Comparison of ENCODE assay signal across 9 cellular contexts in the genomic region with DNA sequence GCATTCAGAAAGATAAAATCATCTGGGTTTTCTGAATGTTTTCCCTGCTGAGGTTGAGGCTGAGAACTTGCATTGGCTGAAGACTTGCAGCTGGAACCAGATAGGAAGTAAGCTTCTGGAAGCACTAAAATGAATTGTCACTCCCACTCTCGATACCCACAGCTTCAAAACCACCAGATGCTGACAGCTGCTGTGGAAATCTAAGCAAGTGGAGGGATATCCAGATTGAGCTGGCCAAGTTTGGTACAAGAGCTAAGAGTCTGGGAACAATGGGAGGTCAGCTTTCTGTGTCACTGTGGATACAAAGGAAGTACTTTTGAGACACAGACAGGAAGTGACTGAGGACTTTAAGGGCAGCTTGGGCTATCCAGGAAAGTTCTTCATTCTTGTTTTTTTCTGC. TPM values are rescaled to one million over a fixed set of nuclear protein-coding genes. Genes with fewer than 3 reads are reported as not detected.
DNase-seq lines count a peak whose midpoint lies in the region; ATAC-seq and TF ChIP-seq lines count a peak whose summit lies in the region.
"Had no signal": no experiment of that assay in that cellular context is flagged by ENCODE, and none has a peak within 500 bp of the region (broad histone marks: within the 10 kb centered on the region; RNA-seq: fewer than 3 reads in every experiment).

No MANE protein-coding gene starts in this region.

- H3K4me1 Mint-ChIP-seq in natural killer cell treated with Interleukin-12 subunit alpha and Interleukin-12 subunit beta and Interleukin-15 and Interleukin-18, amount 100 ng/mL, for 72 hours (ENCODE audit: low read depth in 2 of 2) = peaks cover 37 to 43% of the 10 kb centered on the region in 2 donors

- TF ChIP-seq CTCF in heart left ventricle (IDR thresholded peaks at IDR 0.05) = no peak

- peak overlapping the region in 8 of 12 donors; percentile 31 to 81 (median 66) for H3K27ac ChIP-seq in heart left ventricle

- H3K9me3 Mint-ChIP-seq in natural killer cell treated with Interleukin-12 subunit alpha and Interleukin-12 subunit beta and Interleukin-15 and Interleukin-18, amount 100 ng/mL, for 72 hours = peaks cover 4% of the 10 kb centered on the region

- ATAC-seq in heart left ventricle = peak; percentile 69 to 87 (median 84)
- no peak for ATAC-seq in natural killer cell treated with Interleukin-12 subunit alpha and Interleukin-12 subunit beta and Interleukin-15 and Interleukin-18, amount 100 ng/mL, for 72 hours

- H3K27me3 ChIP-seq in heart left ventricle = no peaks in the 10 kb centered on the region

- no peaks in the 10 kb centered on the region for H3K36me3 Mint-ChIP-seq in natural killer cell treated with Interleukin-12 subunit alpha and Interleukin-12 subunit beta and Interleukin-15 and Interleukin-18, amount 100 ng/mL, for 72 hours

- H3K9me3 ChIP-seq in heart left ventricle = no peaks in the 10 kb centered on the region

- 18 to 40% (median 25%) methylated on average over 1 of the region's 1 CpG for WGBS in heart left ventricle, 4 donors

- TF ChIP-seq POLR2A in heart left ventricle (IDR thresholded peaks at IDR 0.05) = no peak
- TF ChIP-seq POLR2A in erythroblast (IDR thresholded peaks at IDR 0.05; ENCODE audit: low read length) = no peak

- no peaks in the 10 kb centered on the region for H3K36me3 ChIP-seq in heart left ventricle

- H3K4me3 ChIP-seq in heart left ventricle = no peak overlapping the region

- no peak overlapping the region for H3K4me3 Mint-ChIP-seq in natural killer cell treated with Interleukin-12 subunit alpha and Interleukin-12 subunit beta and Interleukin-15 and Interleukin-18, amount 100 ng/mL, for 72 hours

- intact Hi-C loops in heart left ventricle (cut with DNase I) = loop anchor here in 1 of 10 donors (5.0 kb wide), 1 partner anchor 40 kb away; no protein-coding TSS in a partner anchor

- peaks cover 0 to 62% (median 42%) of the 10 kb centered on the region in 12 donors for H3K4me1 ChIP-seq in heart left ventricle

- no peaks in the 10 kb centered on the region for H3K27me3 Mint-ChIP-seq in natural killer cell treated with Interleukin-12 subunit alpha and Interleukin-12 subunit beta and Interleukin-15 and Interleukin-18, amount 100 ng/mL, for 72 hours

- H3K27ac Mint-ChIP-seq in natural killer cell treated with Interleukin-12 subunit alpha and Interleukin-12 subunit beta and Interleukin-15 and Interleukin-18, amount 100 ng/mL, for 72 hours = peak overlapping the region in 1 of 2 donors; percentile 26

- peak; percentile 22 for DNase-seq in activated naive CD4-positive, alpha-beta T cell treated with Interleukin-2 at 50 U/mL for 16 hours
- no peak for DNase-seq in activated naive CD4-positive, alpha-beta T cell (lab: John Stamatoyannopoulos, UW)
- peak; percentile 90 for DNase-seq in RPMI7951 (ENCODE audit: low read depth)
- DNase-seq in heart left ventricle = peak in 4 of 5 donors; percentile 69 to 76 (median 74)
- DNase-seq in stimulated activated naive CD4-positive, alpha-beta T cell treated with Interleukin-2 at 50 U/mL for 16 hours (lab: John Stamatoyannopoulos, UW) = peak; percentile 3
- DNase-seq in erythroblast (lab: John Stamatoyannopoulos, UW) = no peak
- DNase-seq in COR-L47 (lab: John Stamatoyannopoulos, UW) = no peak
- no peak for DNase-seq in natural killer cell treated with Interleukin-12 subunit alpha and Interleukin-12 subunit beta and Interleukin-15 and Interleukin-18, amount 100 ng/mL, for 72 hours (ENCODE audit: low spot score)
- DNase-seq: cerebellar nuclear complex had no signal

RNA-seq across cellular contexts. Expression of a gene that starts 51.3 kb away (rescaled TPM):
- total RNA-seq in RPMI7951 (2014; rRNA removed; shearing (Covaris generic)) = 241 and 316 TPM in 2 replicates
- 100 to 1,000 TPM in 2 of 9 donors, 10 to 100 TPM in 7; 15.1 to 210 (median 26.2) TPM for total RNA-seq in heart left ventricle
- 10 to 100 TPM in 1 of 2 donors, 1 to 10 TPM in 1; 3.9 to 37.4 TPM for polyA plus RNA-seq in heart left ventricle
- 100 to 1,000 TPM; 698 to 736 TPM for total RNA-seq in natural killer cell treated with Interleukin-12 subunit alpha and Interleukin-12 subunit beta and Interleukin-15 and Interleukin-18, amount 100 ng/mL, for 72 hours

Comparison
In these comparisons a context has a peak if more than half of its experiments do, and no peak if none do; other contexts are left out.
1. DNase-seq: peak in activated naive CD4-positive, alpha-beta T cell treated with Interleukin-2 at 50 U/mL for 16 hours (single experiment), RPMI7951 (single experiment), heart left ventricle (4 of 5) and stimulated activated naive CD4-positive, alpha-beta T cell treated with Interleukin-2 at 50 U/mL for 16 hours (single experiment); none in activated naive CD4-positive, alpha-beta T cell (0 of 4), erythroblast (0 of 2), COR-L47 (single experiment) and natural killer cell treated with Interleukin-12 subunit alpha and Interleukin-12 subunit beta and Interleukin-15 and Interleukin-18, amount 100 ng/mL, for 72 hours (single experiment).
2. ATAC-seq: peak in heart left ventricle (4 of 4); none in natural killer cell treated with Interleukin-12 subunit alpha and Interleukin-12 subunit beta and Interleukin-15 and Interleukin-18, amount 100 ng/mL, for 72 hours (0 of 2).